Comparison of ENCODE assay signal across 17 cellular contexts in the genomic region with DNA sequence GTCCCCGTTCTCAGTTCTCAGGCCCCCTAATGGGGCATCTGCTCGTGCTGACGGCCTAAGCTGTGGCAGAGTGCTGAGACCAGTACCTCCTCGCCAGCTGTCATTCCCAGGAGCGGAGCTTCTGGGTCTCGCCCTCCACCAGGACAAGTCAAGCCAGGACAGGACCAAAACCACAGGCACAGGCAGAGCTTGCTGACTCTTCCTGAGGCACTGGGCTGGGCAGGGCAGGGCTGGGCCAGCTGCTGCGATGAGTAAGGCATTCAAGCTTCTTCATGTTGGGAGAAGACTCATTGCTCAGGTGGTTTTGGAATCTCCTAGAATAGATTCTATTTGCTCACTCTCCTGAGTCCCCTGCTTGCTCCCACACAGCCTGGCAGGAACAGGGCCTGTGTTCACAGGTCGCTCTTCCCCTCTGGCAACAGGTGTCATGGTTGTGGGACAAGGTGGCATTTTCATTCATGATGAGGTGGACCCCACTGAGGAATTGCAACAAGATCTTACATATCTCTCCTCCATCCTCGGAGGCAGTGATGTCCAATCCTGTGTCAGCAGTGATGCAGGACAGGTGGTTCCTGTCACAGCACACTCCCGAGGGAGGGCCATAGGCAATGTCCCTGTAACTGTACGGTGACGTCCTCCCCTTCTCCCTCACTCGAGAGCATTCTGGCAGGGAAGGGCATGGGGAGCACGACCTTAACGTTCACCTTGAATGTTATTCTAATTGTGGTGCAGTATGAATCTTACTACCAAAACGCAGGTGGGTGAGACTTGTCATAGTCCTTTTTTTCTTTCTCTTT. TPM values are rescaled to one million over a fixed set of nuclear protein-coding genes. Genes with fewer than 3 reads are reported as not detected.
A peak's percentile ranks its signal among the peaks of the same experiment; 100 is the strongest.
DNase-seq lines count a peak whose midpoint lies in the region; ATAC-seq, FAIRE-seq and TF ChIP-seq lines count a peak whose summit lies in the region.
"Had no signal": no experiment of that assay in that cellular context is flagged by ENCODE, and none has a peak within 500 bp of the region (broad histone marks: within the 10 kb centered on the region; RNA-seq: fewer than 3 reads in every experiment).

No MANE protein-coding gene starts in this region.

- WGBS in suprapubic skin: 70% methylated on average over 15 of the region's 16 CpGs

- no peaks in the 10 kb centered on the region for H3K36me3 ChIP-seq in PC-9 (ENCODE audit: low read depth)
- no peaks in the 10 kb centered on the region for H3K36me3 ChIP-seq in suprapubic skin

- H3K27me3 ChIP-seq in PC-9 (ENCODE audit: insufficient read depth, low read depth): no peaks in the 10 kb centered on the region
- H3K27me3 ChIP-seq in suprapubic skin: no peaks in the 10 kb centered on the region
- H3K27me3 ChIP-seq: heart right ventricle, tibial nerve had no signal

- peaks cover 24% of the 10 kb centered on the region; the same call in 1 of the 2 replicates for H3F3A ChIP-seq in PC-9 (ENCODE audit: insufficient read depth, low read depth)

- CTCF ChIA-PET in PC-9 (lab: Charles Lee): interaction anchor here (1.0 kb wide), 1 partner anchor 16 kb away, joined by 5 read pairs; no protein-coding TSS in a partner anchor

- H3K4me1 ChIP-seq in PC-9 (replicated peaks; ENCODE audit: insufficient read depth): peaks cover 36% of the 10 kb centered on the region
- H3K4me1 ChIP-seq in suprapubic skin: peaks cover 51% of the 10 kb centered on the region
- H3K4me1 ChIP-seq: heart right ventricle had no signal

- no peak for ATAC-seq in HG03159 (IDR thresholded peaks at IDR 0.05; ENCODE audit: unreplicated experiment)
- ATAC-seq: left cardiac atrium had no signal

- peak; percentile 74 for FAIRE-seq in H54 (lab: Jason Lieb, UNC)
- FAIRE-seq: G401.6 had no signal

- no TSS peak for BruUV-seq in PC-9 (replicated peaks; lab: Mats Ljungman, UMichigan)

- no peaks in the 10 kb centered on the region for H3K9me2 ChIP-seq in PC-9 (ENCODE audit: insufficient read depth)

- no peaks in the 10 kb centered on the region for H3K79me2 ChIP-seq in PC-9 (ENCODE audit: low read depth)

- TF ChIP-seq CTCF in PC-9 (conservative IDR thresholded peaks at IDR 0.05) (no peak), fibroblast of mammary gland (conservative IDR thresholded peaks at IDR 0.05; ENCODE audit: control insufficient read depth, insufficient read depth, low read depth, low read length) (no peak), suprapubic skin (IDR thresholded peaks at IDR 0.05) (no peak)

- H3K4me2 ChIP-seq in PC-9: peak overlapping the region; percentile 63

- H3K4me3 ChIP-seq in PC-9 (no peak overlapping the region), fibroblast of mammary gland (ENCODE audit: control insufficient read depth, low read depth, low read length) (no peak overlapping the region), suprapubic skin (no peak overlapping the region)
- H3K4me3 ChIP-seq: heart right ventricle, tibial nerve had no signal

- no peak for TF ChIP-seq EP300 in suprapubic skin (IDR thresholded peaks at IDR 0.05)

- intact Hi-C loops in PC-9 (cut with micrococcal nuclease; ENCODE audit: unreplicated experiment): no loop called here

- no peak overlapping the region for H2AFZ ChIP-seq in PC-9

- DNase-seq in H54 (ENCODE audit: insufficient read length, low spot score) (no peak), PC-9 (peak; percentile 64 to 85), fibroblast of mammary gland (ENCODE audit: low read depth) (peak; percentile 56), suprapubic skin (ENCODE audit: low spot score in 2 of 2) (no peak), substantia nigra (lab: John Stamatoyannopoulos, UW) (no peak)
- DNase-seq in stimulated activated CD4-positive, alpha-beta T cell treated with anti-CD3 and anti-CD28 coated beads, Interleukin-15, amount 100 ng/mL, for 24 hours: no peak
- DNase-seq: activated CD4-positive, CD25-positive, alpha-beta regulatory T cell treated with anti-CD3 and anti-CD28 coated beads, Interleukin-2, amount 50 U/mL, for 72 hours; activated naive CD8-positive, alpha-beta T cell treated with anti-CD3 and anti-CD28 coated beads, Interleukin-2, amount 10 ng/mL, durations not matched to agents 7 days and 5 days; CD4-positive, alpha-beta memory T cell; heart right ventricle; left cardiac atrium; naive B cell; NCI-H1092 treated with DMSO at 0.1 percent for 48 hours; T-helper 1 cell had no signal

- no peaks in the 10 kb centered on the region for H4K20me1 ChIP-seq in PC-9 (ENCODE audit: insufficient read depth)

- H3K27ac ChIP-seq in PC-9 (peak overlapping the region; percentile 82; the same call in 1 of the 2 replicates), suprapubic skin (peak overlapping the region; percentile 83), substantia nigra (ENCODE audit: low read depth, low read length, poor library complexity, severe bottlenecking) (no peak overlapping the region)
- H3K27ac ChIP-seq: heart right ventricle, tibial nerve had no signal

- no peaks in the 10 kb centered on the region for H3K9me3 ChIP-seq in PC-9 (ENCODE audit: insufficient read depth, low read depth)
- no peaks in the 10 kb centered on the region for H3K9me3 ChIP-seq in suprapubic skin
- H3K9me3 ChIP-seq: heart right ventricle, tibial nerve had no signal

- POLR2A ChIA-PET in PC-9 (lab: Charles Lee; ENCODE audit: unreplicated experiment): interaction anchor here (0.5 kb wide), 1 partner anchor 14 kb away, joined by 8 read pairs; no protein-coding TSS in a partner anchor

- no peak for TF ChIP-seq POLR2A in H54 (IDR thresholded peaks at IDR 0.05; ENCODE audit: low read depth, low read length)
- TF ChIP-seq POLR2A in suprapubic skin (IDR thresholded peaks at IDR 0.05): no peak

RNA-seq across cellular contexts. Expression of gene SH3PXD2A, which starts 17.0 kb away (rescaled TPM):
- total RNA-seq in PC-9 (2021) (12.5 and 14.0 TPM in 2 replicates), suprapubic skin (10 to 100 TPM; 55.7 to 71.8 (median 66.8) TPM)

RNA-seq across cellular contexts. Expression of gene STN1, which starts 45.6 kb away (rescaled TPM):
- total RNA-seq in PC-9 (2021) (20.5 and 25.4 TPM in 2 replicates), suprapubic skin (10 to 100 TPM; 13.8 to 24.8 (median 22.9) TPM)

Comparison
In these comparisons a context has a peak if more than half of its experiments do, and no peak if none do; other contexts are left out.
1. DNase-seq: peak in PC-9 (2 of 2) and fibroblast of mammary gland (single experiment); none in H54 (single experiment), suprapubic skin (0 of 2), substantia nigra (0 of 49) and stimulated activated CD4-positive, alpha-beta T cell treated with anti-CD3 and anti-CD28 coated beads, Interleukin-15, amount 100 ng/mL, for 24 hours (single experiment).